In genomic region chr10:124470544-124471449, GRCh38 we compare ENCODE assay signal across 18 cellular contexts. TPM values are rescaled to one million over a fixed set of nuclear protein-coding genes. Genes with fewer than 3 reads are reported as not detected.
DNase-seq lines count a peak whose midpoint lies in the region; TF ChIP-seq lines count a peak whose summit lies in the region.
"Had no signal": no experiment of that assay in that cellular context is flagged by ENCODE, and none has a peak within 500 bp of the region (broad histone marks: within the 10 kb centered on the region; RNA-seq: fewer than 3 reads in every experiment).

No MANE protein-coding gene starts in this region.

- WGBS in H9 (ENCODE audit: extremely low coverage, insufficient read length, low lambda C conversion rate) = no CpG with 5 or more reads among the region's 13 CpGs
- WGBS in adrenal gland, 4 donors = 87 to 93% (median 89%) methylated on average over 12 to 13 of the region's 13 CpGs

- no peak overlapping the region for H2BK5ac ChIP-seq in H9 (ENCODE audit: insufficient read length, low read length)

- no peaks in the 10 kb centered on the region for H3K79me2 ChIP-seq in H9 (ENCODE audit: insufficient read depth, low read length)

- H3K27ac Mint-ChIP-seq in H9 = peak overlapping the region; percentile 32 to 94 (median 85)
- H3K27ac Mint-ChIP-seq in nephron progenitor cell = no peak overlapping the region
- H3K27ac Mint-ChIP-seq: activated naive CD4-positive, alpha-beta T cell treated with anti-CD3 and anti-CD28 coated beads, Interleukin-2, amount 50 U/mL, for 24 hours had no signal

- H4K20me1 ChIP-seq in H9 (ENCODE audit: control insufficient read depth, insufficient read depth, insufficient read length) = peaks cover 3% of the 10 kb centered on the region

- peak overlapping the region; percentile 25 to 33 for H3K4me3 Mint-ChIP-seq in H9
- H3K4me3 Mint-ChIP-seq in nephron progenitor cell = no peak overlapping the region
- H3K4me3 Mint-ChIP-seq: activated naive CD4-positive, alpha-beta T cell treated with anti-CD3 and anti-CD28 coated beads, Interleukin-2, amount 50 U/mL, for 24 hours; central memory CD8-positive, alpha-beta T cell had no signal

- H3K56ac ChIP-seq in H9 (ENCODE audit: insufficient read length, low read depth, low read length) = no peak overlapping the region

- H3K4me2 ChIP-seq in H9 (ENCODE audit: insufficient read depth, insufficient read length, low read length) = no peak overlapping the region
- H3K4me2 ChIP-seq: KMS-11 had no signal

- H2AFZ ChIP-seq in H9 (ENCODE audit: low read length) = no peak overlapping the region

- H3T11ph ChIP-seq in H9 (ENCODE audit: low read length) = no peak overlapping the region

- no peak overlapping the region for H4K5ac ChIP-seq in H9 (ENCODE audit: insufficient read length, low read depth, low read length)

- DNase-seq in H9 = no peak
- peak; percentile 18 for DNase-seq in M059J (ENCODE audit: low read depth)
- peak in 4 of 7 donors; percentile 47 to 79 (median 56) for DNase-seq in adrenal gland
- DNase-seq in mucosa of gallbladder (ENCODE audit: low spot score) = peak; percentile 26
- DNase-seq in GM19240 (ENCODE audit: insufficient read length, low spot score) = no peak
- DNase-seq in nephron progenitor cell = no peak
- no peak for DNase-seq in GM03348 (ENCODE audit: low spot score)
- DNase-seq: gastrocnemius medialis, islet precursor cell, NCI-H2029 had no signal

- H2BK20ac ChIP-seq in H9 (ENCODE audit: low read depth, low read length, poor library complexity, severe bottlenecking) = no peak overlapping the region

- H3K27me3 Mint-ChIP-seq in H9 (ENCODE audit: low read depth) = peaks cover 9% of the 10 kb centered on the region
- H3K27me3 Mint-ChIP-seq in nephron progenitor cell (ENCODE audit: low read depth, poor library complexity) = peaks cover 9% of the 10 kb centered on the region
- H3K27me3 Mint-ChIP-seq: activated naive CD4-positive, alpha-beta T cell treated with anti-CD3 and anti-CD28 coated beads, Interleukin-2, amount 50 U/mL, for 24 hours; central memory CD8-positive, alpha-beta T cell had no signal

- no peak overlapping the region for H4K91ac ChIP-seq in H9 (ENCODE audit: insufficient read length, low read depth, low read length)

- H3K36me3 Mint-ChIP-seq in H9 (ENCODE audit: insufficient read depth in 1 of 3, low read depth in 3 of 3) (no peaks in the 10 kb centered on the region), nephron progenitor cell (ENCODE audit: low read depth) (no peaks in the 10 kb centered on the region)
- H3K36me3 Mint-ChIP-seq: activated naive CD4-positive, alpha-beta T cell treated with anti-CD3 and anti-CD28 coated beads, Interleukin-2, amount 50 U/mL, for 24 hours had no signal

- H3K27ac ChIP-seq in H9 (ENCODE audit: insufficient read length, low read depth, low read length) = peak overlapping the region; percentile 1
- H3K27ac ChIP-seq in adrenal gland = no peak overlapping the region
- H3K27ac ChIP-seq: C4-2B, gastrocnemius medialis, KMS-11, thoracic aorta had no signal

- no peaks in the 10 kb centered on the region for H3K79me1 ChIP-seq in H9 (ENCODE audit: insufficient read depth, low read depth, low read length, poor library complexity, severe bottlenecking)

- no peak overlapping the region for H2BK12ac ChIP-seq in H9 (ENCODE audit: insufficient read length, low read depth, low read length)

- no peak overlapping the region for H3K18ac ChIP-seq in H9 (ENCODE audit: insufficient read length, low read depth, low read length)

- no peak overlapping the region for H2BK120ac ChIP-seq in H9 (ENCODE audit: low read depth, low read length, poor library complexity, severe bottlenecking)

- intact Hi-C loops in adrenal gland (cut with DNase I) = no loop called here

- no peak for TF ChIP-seq POLR2A in adrenal gland (IDR thresholded peaks at IDR 0.05)

- no peaks in the 10 kb centered on the region for H3K23me2 ChIP-seq in H9 (ENCODE audit: insufficient read length, low read depth, low read length, poor library complexity, severe bottlenecking)

- no peak overlapping the region for H3K9ac ChIP-seq in H9 (ENCODE audit: extremely low read depth, insufficient read length, low read length)
- H3K9ac ChIP-seq: KMS-11 had no signal

- no peaks in the 10 kb centered on the region for H3K9me3 ChIP-seq in H9 (ENCODE audit: control insufficient read depth, low read depth, low read length)
- H3K9me3 ChIP-seq in adrenal gland (replicated peaks in 1 of 3) = no peaks in the 10 kb centered on the region
- H3K9me3 ChIP-seq: gastrocnemius medialis, thoracic aorta had no signal

- no peaks in the 10 kb centered on the region for H3K9me3 Mint-ChIP-seq in H9
- no peaks in the 10 kb centered on the region for H3K9me3 Mint-ChIP-seq in nephron progenitor cell
- H3K9me3 Mint-ChIP-seq: activated naive CD4-positive, alpha-beta T cell treated with anti-CD3 and anti-CD28 coated beads, Interleukin-2, amount 50 U/mL, for 24 hours; central memory CD8-positive, alpha-beta T cell had no signal

- no peak overlapping the region for H3K4me3 ChIP-seq in adrenal gland
- H3K4me3 ChIP-seq: gastrocnemius medialis, thoracic aorta had no signal

- H4K8ac ChIP-seq in H9 (replicated peaks; ENCODE audit: insufficient read length, low read depth, low read length) = no peak overlapping the region

- H3K23ac ChIP-seq in H9 (ENCODE audit: insufficient read length, low read depth, low read length) = no peak overlapping the region

- peaks cover 13% of the 10 kb centered on the region; the same call in 1 of the 2 replicates for H3K4me1 ChIP-seq in H9 (ENCODE audit: insufficient read depth, low read length)
- peaks cover 2 to 19% of the 10 kb centered on the region in 2 donors for H3K4me1 ChIP-seq in adrenal gland (replicated peaks in 1 of 2)
- H3K4me1 ChIP-seq: gastrocnemius medialis had no signal

- H3K4ac ChIP-seq in H9 (ENCODE audit: low read depth, low read length) = no peak overlapping the region

- H3K36me3 ChIP-seq in adrenal gland (replicated peaks in 1 of 2) = no peaks in the 10 kb centered on the region
- H3K36me3 ChIP-seq: gastrocnemius medialis, thoracic aorta had no signal

- H3K27me3 ChIP-seq in H9 (ENCODE audit: insufficient read depth, low read length) (no peaks in the 10 kb centered on the region), adrenal gland (no peaks in the 10 kb centered on the region)
- H3K27me3 ChIP-seq: gastrocnemius medialis had no signal

- H2BK15ac ChIP-seq in H9 (ENCODE audit: low read depth, low read length) = no peak overlapping the region

- H2AK5ac ChIP-seq in H9 (ENCODE audit: insufficient read length, low read length) = no peak overlapping the region

- no peak for TF ChIP-seq CTCF in H9 (conservative IDR thresholded peaks at IDR 0.05)
- no peak for TF ChIP-seq CTCF in adrenal gland (IDR thresholded peaks at IDR 0.05)
- no peak for TF ChIP-seq CTCF in nephron progenitor cell (IDR thresholded peaks at IDR 0.05)

- H3K14ac ChIP-seq in H9 (ENCODE audit: insufficient read depth, low read length) = 0 out of 2 replicates have a peak overlapping the region, but pooled peaks have one; percentile 34

- H3K4me1 Mint-ChIP-seq in H9 (peaks cover 50 to 55% of the 10 kb centered on the region in 2 experiments), nephron progenitor cell (peaks cover 31% of the 10 kb centered on the region)

RNA-seq across cellular contexts. Expression of gene LHPP, which starts 9.2 kb away (rescaled TPM):
- total RNA-seq in H9 (2021) (25.1 and 29.6 TPM in 2 replicates), adrenal gland (10 to 100 TPM; 33.3 to 70.1 (median 45.7) TPM), mucosa of gallbladder (35.9 TPM)
- 10.5 and 17.3 TPM in 2 replicates for total RNA-seq in M059J (2014; rRNA removed; shearing (Covaris generic))
- 10 to 100 TPM; 21.9 to 45.8 (median 41.2) TPM for polyA plus RNA-seq in adrenal gland

RNA-seq across cellular contexts. Expression of gene NKX1-2, which starts 21.0 kb away (rescaled TPM):
- total RNA-seq in H9 (2021) = 14.9 and 15.3 TPM in 2 replicates
- total RNA-seq in M059J (2014; rRNA removed; shearing (Covaris generic)) = 0.02 and 0.30 TPM in 2 replicates
- total RNA-seq in adrenal gland = not detected
- not detected for polyA plus RNA-seq in adrenal gland
- total RNA-seq in mucosa of gallbladder = 0.09 TPM
- total RNA-seq: Daoy, gastrocnemius medialis, OCI-LY7, pulmonary artery endothelial cell, thoracic aorta had no signal

RNA-seq across cellular contexts. Expression of gene OAT, which starts 52.1 kb away (rescaled TPM):
- 65.2 and 67.9 TPM in 2 replicates for total RNA-seq in H9 (2021)
- total RNA-seq in M059J (2014; rRNA removed; shearing (Covaris generic)) = 94.3 and 138 TPM in 2 replicates
- 100 to 1,000 TPM; 134 to 244 (median 180) TPM for total RNA-seq in adrenal gland
- polyA plus RNA-seq in adrenal gland = 100 to 1,000 TPM in 1 of 3 donors, 10 to 100 TPM in 2; 39.7 to 203 (median 48.9) TPM
- 133 TPM for total RNA-seq in mucosa of gallbladder

Comparison
In these comparisons a context has a peak if more than half of its experiments do, and no peak if none do; other contexts are left out.
1. DNase-seq: peak in M059J (single experiment), adrenal gland (4 of 7) and mucosa of gallbladder (single experiment); none in H9 (single experiment), GM19240 (single experiment), nephron progenitor cell (single experiment) and GM03348 (single experiment).
2. RNA of gene NKX1-2, which starts 21.0 kb away (total RNA-seq): 14.9 to 15.3 TPM in H9; 0.02 to 0.30 TPM in M059J, 0.09 TPM in mucosa of gallbladder (single experiment) and not detected in adrenal gland; every median in the first group is over 10 times any median in the second.